ENCODE assay signal across 1 cellular context in the genomic region with DNA sequence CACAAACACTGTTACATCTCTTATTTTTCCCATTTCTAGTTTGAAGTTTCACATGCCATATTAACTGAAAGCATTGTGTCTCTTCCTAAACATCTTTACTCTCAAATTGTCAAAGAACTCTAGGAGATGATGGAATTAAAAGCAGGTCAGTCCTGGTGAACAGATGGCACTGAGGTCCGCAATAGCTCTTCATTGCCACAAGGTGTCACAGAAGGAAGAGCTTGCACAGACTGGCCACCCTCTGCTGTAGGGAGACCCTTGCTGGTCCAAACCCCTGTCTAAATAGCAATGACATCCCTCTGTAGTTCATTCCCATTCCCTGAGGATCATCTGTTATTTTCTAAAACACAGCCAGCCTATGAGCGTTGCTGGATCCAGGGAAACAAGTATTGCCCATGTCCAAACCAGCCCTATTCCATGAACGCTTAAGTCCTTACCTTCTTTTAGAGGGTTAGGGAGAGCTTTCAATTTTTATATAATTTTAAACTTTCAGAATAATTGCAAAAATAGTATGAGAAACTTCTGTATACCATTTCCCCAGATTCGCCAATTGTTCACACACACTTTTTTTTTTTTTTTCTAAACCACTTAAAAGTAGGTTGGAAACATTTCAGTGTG.
TF ChIP-seq lines count a peak whose summit lies in the region.

No MANE protein-coding gene starts in this region.

TF ChIP-seq in HEK293, 187 proteins besides CTCF, POLR2A, EP300 and RAD21 (continued from another document):
- TF ChIP-seq MZF1 (tag by site-specific recombination; IDR thresholded peaks at IDR 0.05; ENCODE audit: borderline replicate concordance) (no peak), ZNF510 (tag by site-specific recombination; IDR thresholded peaks at IDR 0.05; ENCODE audit: insufficient replicate concordance) (no peak), ZNF558 (tag by site-specific recombination; IDR thresholded peaks at IDR 0.05) (no peak), ZNF394 (tag by site-specific recombination; IDR thresholded peaks at IDR 0.05; ENCODE audit: borderline replicate concordance) (no peak), KLF1 (tag by site-specific recombination; IDR thresholded peaks at IDR 0.05) (no peak), ZNF341 (tag by site-specific recombination; IDR thresholded peaks at IDR 0.05; ENCODE audit: low read depth) (peak; percentile 77)
